ENCODE assay signal across 1 cellular context in the genomic region with DNA sequence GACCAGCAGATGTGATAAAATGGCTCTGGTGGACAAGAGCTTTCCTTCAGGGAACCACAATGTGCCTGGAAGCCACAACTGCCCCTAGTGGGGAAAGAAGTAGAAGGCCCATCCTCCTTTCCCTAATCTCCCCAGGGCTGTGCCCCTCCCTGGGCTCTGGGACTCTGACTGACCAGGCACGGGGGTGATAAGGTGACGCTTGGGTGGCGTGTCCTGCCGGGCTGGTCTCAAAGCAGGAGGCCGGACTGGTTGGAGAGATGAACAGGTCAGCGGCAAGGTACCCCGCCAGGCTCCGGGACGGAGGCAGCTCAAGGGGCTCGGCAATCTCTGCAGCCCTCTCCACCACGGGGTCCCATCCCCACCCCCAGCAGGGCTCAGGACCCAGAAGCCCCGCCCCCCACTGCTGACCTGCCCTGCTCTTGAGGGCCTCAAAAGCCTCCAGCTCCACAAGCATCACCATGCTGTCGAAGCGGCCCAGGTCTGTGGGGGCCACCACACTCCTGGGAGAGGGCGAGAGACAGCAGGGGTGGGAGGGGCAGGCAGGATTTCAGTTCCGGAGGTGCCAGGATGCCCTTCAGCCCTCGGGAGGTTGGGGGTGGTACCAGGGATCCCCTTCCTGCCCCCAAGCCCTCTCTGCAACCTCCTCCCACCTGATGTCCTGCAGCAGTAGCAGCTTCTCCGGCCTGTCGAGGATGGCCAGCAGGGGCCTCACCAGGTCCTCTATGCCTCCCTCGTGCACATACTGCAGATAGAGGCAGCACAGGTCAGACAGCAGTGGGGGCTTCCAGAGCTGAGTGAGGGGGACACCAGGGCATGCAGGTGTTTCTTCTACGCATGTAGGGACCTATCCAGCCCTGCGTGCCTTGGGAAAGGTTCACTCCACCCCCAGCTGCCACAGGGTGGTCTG.
A peak's percentile ranks its signal among the peaks of the same experiment; 100 is the strongest.
TF ChIP-seq lines count a peak whose summit lies in the region.

No MANE protein-coding gene starts in this region.

TF ChIP-seq in K562, 482 proteins besides CTCF, POLR2A, EP300 and RAD21 (continued from another document and continues in another):
- TF ChIP-seq, protein P1, sequence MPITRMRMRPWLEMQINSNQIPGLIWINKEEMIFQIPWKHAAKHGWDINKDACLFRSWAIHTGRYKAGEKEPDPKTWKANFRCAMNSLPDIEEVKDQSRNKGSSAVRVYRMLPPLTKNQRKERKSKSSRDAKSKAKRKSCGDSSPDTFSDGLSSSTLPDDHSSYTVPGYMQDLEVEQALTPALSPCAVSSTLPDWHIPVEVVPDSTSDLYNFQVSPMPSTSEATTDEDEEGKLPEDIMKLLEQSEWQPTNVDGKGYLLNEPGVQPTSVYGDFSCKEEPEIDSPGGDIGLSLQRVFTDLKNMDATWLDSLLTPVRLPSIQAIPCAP (CRISPR knock-in tag; IDR thresholded peaks at IDR 0.05; ENCODE audit: borderline replicate concordance) = no peak
- TF ChIP-seq, protein P2, sequence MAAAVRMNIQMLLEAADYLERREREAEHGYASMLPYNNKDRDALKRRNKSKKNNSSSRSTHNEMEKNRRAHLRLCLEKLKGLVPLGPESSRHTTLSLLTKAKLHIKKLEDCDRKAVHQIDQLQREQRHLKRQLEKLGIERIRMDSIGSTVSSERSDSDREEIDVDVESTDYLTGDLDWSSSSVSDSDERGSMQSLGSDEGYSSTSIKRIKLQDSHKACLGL (CRISPR knock-in tag; IDR thresholded peaks at IDR 0.05; ENCODE audit: borderline replicate concordance, poor library complexity, severe bottlenecking) = no peak
- TF ChIP-seq, protein P3, sequence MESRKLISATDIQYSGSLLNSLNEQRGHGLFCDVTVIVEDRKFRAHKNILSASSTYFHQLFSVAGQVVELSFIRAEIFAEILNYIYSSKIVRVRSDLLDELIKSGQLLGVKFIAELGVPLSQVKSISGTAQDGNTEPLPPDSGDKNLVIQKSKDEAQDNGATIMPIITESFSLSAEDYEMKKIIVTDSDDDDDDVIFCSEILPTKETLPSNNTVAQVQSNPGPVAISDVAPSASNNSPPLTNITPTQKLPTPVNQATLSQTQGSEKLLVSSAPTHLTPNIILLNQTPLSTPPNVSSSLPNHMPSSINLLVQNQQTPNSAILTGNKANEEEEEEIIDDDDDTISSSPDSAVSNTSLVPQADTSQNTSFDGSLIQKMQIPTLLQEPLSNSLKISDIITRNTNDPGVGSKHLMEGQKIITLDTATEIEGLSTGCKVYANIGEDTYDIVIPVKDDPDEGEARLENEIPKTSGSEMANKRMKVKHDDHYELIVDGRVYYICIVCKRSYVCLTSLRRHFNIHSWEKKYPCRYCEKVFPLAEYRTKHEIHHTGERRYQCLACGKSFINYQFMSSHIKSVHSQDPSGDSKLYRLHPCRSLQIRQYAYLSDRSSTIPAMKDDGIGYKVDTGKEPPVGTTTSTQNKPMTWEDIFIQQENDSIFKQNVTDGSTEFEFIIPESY (CRISPR knock-in tag; IDR thresholded peaks at IDR 0.05) = 0 out of 2 replicates have a peak, but pooled peaks have one; percentile 28
- TF ChIP-seq ZBTB8A (IDR thresholded peaks at IDR 0.05; ENCODE audit: partially characterized antibody) (no peak), PHF20 (IDR thresholded peaks at IDR 0.05; ENCODE audit: partially characterized antibody) (peak; percentile 18), MIER1 (IDR thresholded peaks at IDR 0.05; ENCODE audit: low read depth) (no peak), EP400 (IDR thresholded peaks at IDR 0.05) (peak; percentile 32; the same call in 1 of the 2 replicates), ZNF79 (CRISPR knock-in tag; IDR thresholded peaks at IDR 0.05; ENCODE audit: low read depth) (no peak), RB1 (IDR thresholded peaks at IDR 0.05; ENCODE audit: low read depth) (peak; percentile 51; the same call in 1 of the 2 replicates), CBX1 (IDR thresholded peaks at IDR 0.05; ENCODE audit: low read depth) (no peak), ZNF282 (CRISPR knock-in tag; IDR thresholded peaks at IDR 0.05) (no peak), CBFA2T3 (IDR thresholded peaks at IDR 0.05) (peak; percentile 48; the same call in 1 of the 2 replicates), SLC30A9 (CRISPR knock-in tag; IDR thresholded peaks at IDR 0.05) (no peak), JUND (IDR thresholded peaks at IDR 0.05; ENCODE audit: borderline replicate concordance, low read depth, low read length) (no peak), JUND (tag; IDR thresholded peaks at IDR 0.05; ENCODE audit: borderline replicate concordance, low read depth, low read length) (peak; percentile 13; the same call in 1 of the 3 replicates), NBN (IDR thresholded peaks at IDR 0.05; ENCODE audit: low read depth) (no peak), RFX1 (IDR thresholded peaks at IDR 0.05) (no peak), ZNF780A (CRISPR knock-in tag; IDR thresholded peaks at IDR 0.05) (no peak), U2AF2 (optimal IDR thresholded peaks at IDR 0.05; ENCODE audit: low read depth, low read length) (no peak), SP1 (CRISPR knock-in tag; IDR thresholded peaks at IDR 0.05) (peak; percentile 47; the same call in 1 of the 2 replicates), RBBP5 (IDR thresholded peaks at IDR 0.05; ENCODE audit: borderline replicate concordance, insufficient read depth, low read length, poor library complexity, severe bottlenecking) (no peak), RBM39 (optimal IDR thresholded peaks at IDR 0.05; ENCODE audit: low read depth, low read length) (no peak), TGIF2 (CRISPR knock-in tag; IDR thresholded peaks at IDR 0.05) (no peak), BRF1 (IDR thresholded peaks at IDR 0.05; ENCODE audit: borderline replicate concordance, extremely low read depth, insufficient read length) (no peak), SREBF2 (CRISPR knock-in tag; IDR thresholded peaks at IDR 0.05) (no peak), ZC3H4 (CRISPR knock-in tag; IDR thresholded peaks at IDR 0.05; ENCODE audit: borderline replicate concordance) (no peak), SIN3A (IDR thresholded peaks at IDR 0.05; ENCODE audit: borderline replicate concordance in 2 of 2, control insufficient read depth in 1 of 2, low read depth in 2 of 2, low read length in 2 of 2) (no peak), ZNF347 (CRISPR knock-in tag; IDR thresholded peaks at IDR 0.05; ENCODE audit: low read depth) (no peak), HMG20B (CRISPR knock-in tag; IDR thresholded peaks at IDR 0.05) (no peak), CBFA2T2 (conservative IDR thresholded peaks at IDR 0.05) (no peak), NR2C1 (IDR thresholded peaks at IDR 0.05) (no peak), NR2C1 (tag; IDR thresholded peaks at IDR 0.05) (no peak), FOXK2 (conservative IDR thresholded peaks at IDR 0.05 in 1 of 2, IDR thresholded peaks at IDR 0.05 in 1 of 2; ENCODE audit: low read depth in 2 of 2) (0 out of 4 replicates have a peak, but pooled peaks of 1 of the 2 experiments have one; percentile 36), GABPA (tag; conservative IDR thresholded peaks at IDR 0.05; ENCODE audit: low read depth) (no peak), SRSF9 (IDR thresholded peaks at IDR 0.05; ENCODE audit: borderline replicate concordance, low read depth, low read length) (no peak), ZNF143 (CRISPR knock-in tag; IDR thresholded peaks at IDR 0.05) (no peak), TCF3 (CRISPR knock-in tag; IDR thresholded peaks at IDR 0.05) (peak; percentile 46; the same call in 1 of the 2 replicates), L3MBTL2 (IDR thresholded peaks at IDR 0.05) (no peak), CSDE1 (IDR thresholded peaks at IDR 0.05) (no peak), MAFG (tag; conservative IDR thresholded peaks at IDR 0.05) (no peak), HMG20A (CRISPR knock-in tag; conservative IDR thresholded peaks at IDR 0.05) (no peak), TCFL5 (CRISPR knock-in tag; conservative IDR thresholded peaks at IDR 0.05) (no peak), NCOA1 (IDR thresholded peaks at IDR 0.05; ENCODE audit: low read depth) (no peak), RBM17 (IDR thresholded peaks at IDR 0.05; ENCODE audit: borderline replicate concordance, low read depth, low read length) (no peak), BHLHE40 (IDR thresholded peaks at IDR 0.05; ENCODE audit: low read length) (peak; percentile 67), FOS (IDR thresholded peaks at IDR 0.05; ENCODE audit: extremely low read depth, insufficient read length) (no peak), NCOA6 (IDR thresholded peaks at IDR 0.05) (no peak), HNRNPL (IDR thresholded peaks at IDR 0.05; ENCODE audit: low read depth, low read length) (no peak), POLR3G (IDR thresholded peaks at IDR 0.05; ENCODE audit: extremely low read depth, insufficient read length, insufficient replicate concordance) (no peak), CCNT2 (IDR thresholded peaks at IDR 0.05; ENCODE audit: borderline replicate concordance, extremely low read depth, insufficient read length, low read depth, low read length) (no peak), ZNF140 (CRISPR knock-in tag; IDR thresholded peaks at IDR 0.05) (no peak), HDAC2 (IDR thresholded peaks at IDR 0.05) (0 out of 2 replicates have a peak, but pooled peaks have one; percentile 33), SRSF7 (optimal IDR thresholded peaks at IDR 0.05; ENCODE audit: low read depth, low read length) (no peak), SREBF1 (IDR thresholded peaks at IDR 0.05; ENCODE audit: borderline replicate concordance, low read depth, low read length) (no peak), ZNF175 (CRISPR knock-in tag; IDR thresholded peaks at IDR 0.05; ENCODE audit: low read depth) (no peak), ZFX (CRISPR knock-in tag; IDR thresholded peaks at IDR 0.05) (0 out of 2 replicates have a peak, but pooled peaks have one; percentile 30), ATF1 (CRISPR knock-in tag; IDR thresholded peaks at IDR 0.05) (no peak), ATF1 (tag; IDR thresholded peaks at IDR 0.05) (peak; percentile 44), MXI1 (IDR thresholded peaks at IDR 0.05; ENCODE audit: low read depth, low read length) (no peak), NFRKB (IDR thresholded peaks at IDR 0.05; ENCODE audit: low read depth) (no peak), BCOR (IDR thresholded peaks at IDR 0.05) (no peak)
- TF ChIP-seq, protein P4, sequence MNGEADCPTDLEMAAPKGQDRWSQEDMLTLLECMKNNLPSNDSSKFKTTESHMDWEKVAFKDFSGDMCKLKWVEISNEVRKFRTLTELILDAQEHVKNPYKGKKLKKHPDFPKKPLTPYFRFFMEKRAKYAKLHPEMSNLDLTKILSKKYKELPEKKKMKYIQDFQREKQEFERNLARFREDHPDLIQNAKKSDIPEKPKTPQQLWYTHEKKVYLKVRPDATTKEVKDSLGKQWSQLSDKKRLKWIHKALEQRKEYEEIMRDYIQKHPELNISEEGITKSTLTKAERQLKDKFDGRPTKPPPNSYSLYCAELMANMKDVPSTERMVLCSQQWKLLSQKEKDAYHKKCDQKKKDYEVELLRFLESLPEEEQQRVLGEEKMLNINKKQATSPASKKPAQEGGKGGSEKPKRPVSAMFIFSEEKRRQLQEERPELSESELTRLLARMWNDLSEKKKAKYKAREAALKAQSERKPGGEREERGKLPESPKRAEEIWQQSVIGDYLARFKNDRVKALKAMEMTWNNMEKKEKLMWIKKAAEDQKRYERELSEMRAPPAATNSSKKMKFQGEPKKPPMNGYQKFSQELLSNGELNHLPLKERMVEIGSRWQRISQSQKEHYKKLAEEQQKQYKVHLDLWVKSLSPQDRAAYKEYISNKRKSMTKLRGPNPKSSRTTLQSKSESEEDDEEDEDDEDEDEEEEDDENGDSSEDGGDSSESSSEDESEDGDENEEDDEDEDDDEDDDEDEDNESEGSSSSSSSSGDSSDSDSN (IDR thresholded peaks at IDR 0.05; ENCODE audit: borderline replicate concordance in 1 of 2, low read depth in 2 of 2, low read length in 2 of 2) = peak in 1 of 2 experiments; percentile 81; a peak in 2 of 4 replicates
- TF ChIP-seq, protein P5, sequence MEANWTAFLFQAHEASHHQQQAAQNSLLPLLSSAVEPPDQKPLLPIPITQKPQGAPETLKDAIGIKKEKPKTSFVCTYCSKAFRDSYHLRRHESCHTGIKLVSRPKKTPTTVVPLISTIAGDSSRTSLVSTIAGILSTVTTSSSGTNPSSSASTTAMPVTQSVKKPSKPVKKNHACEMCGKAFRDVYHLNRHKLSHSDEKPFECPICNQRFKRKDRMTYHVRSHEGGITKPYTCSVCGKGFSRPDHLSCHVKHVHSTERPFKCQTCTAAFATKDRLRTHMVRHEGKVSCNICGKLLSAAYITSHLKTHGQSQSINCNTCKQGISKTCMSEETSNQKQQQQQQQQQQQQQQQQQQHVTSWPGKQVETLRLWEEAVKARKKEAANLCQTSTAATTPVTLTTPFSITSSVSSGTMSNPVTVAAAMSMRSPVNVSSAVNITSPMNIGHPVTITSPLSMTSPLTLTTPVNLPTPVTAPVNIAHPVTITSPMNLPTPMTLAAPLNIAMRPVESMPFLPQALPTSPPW (CRISPR knock-in tag; IDR thresholded peaks at IDR 0.05) = peak; percentile 79
- TF ChIP-seq, protein P6, sequence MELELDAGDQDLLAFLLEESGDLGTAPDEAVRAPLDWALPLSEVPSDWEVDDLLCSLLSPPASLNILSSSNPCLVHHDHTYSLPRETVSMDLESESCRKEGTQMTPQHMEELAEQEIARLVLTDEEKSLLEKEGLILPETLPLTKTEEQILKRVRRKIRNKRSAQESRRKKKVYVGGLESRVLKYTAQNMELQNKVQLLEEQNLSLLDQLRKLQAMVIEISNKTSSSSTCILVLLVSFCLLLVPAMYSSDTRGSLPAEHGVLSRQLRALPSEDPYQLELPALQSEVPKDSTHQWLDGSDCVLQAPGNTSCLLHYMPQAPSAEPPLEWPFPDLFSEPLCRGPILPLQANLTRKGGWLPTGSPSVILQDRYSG (tag; conservative IDR thresholded peaks at IDR 0.05; ENCODE audit: low read depth) = no peak
- TF ChIP-seq, protein P7, sequence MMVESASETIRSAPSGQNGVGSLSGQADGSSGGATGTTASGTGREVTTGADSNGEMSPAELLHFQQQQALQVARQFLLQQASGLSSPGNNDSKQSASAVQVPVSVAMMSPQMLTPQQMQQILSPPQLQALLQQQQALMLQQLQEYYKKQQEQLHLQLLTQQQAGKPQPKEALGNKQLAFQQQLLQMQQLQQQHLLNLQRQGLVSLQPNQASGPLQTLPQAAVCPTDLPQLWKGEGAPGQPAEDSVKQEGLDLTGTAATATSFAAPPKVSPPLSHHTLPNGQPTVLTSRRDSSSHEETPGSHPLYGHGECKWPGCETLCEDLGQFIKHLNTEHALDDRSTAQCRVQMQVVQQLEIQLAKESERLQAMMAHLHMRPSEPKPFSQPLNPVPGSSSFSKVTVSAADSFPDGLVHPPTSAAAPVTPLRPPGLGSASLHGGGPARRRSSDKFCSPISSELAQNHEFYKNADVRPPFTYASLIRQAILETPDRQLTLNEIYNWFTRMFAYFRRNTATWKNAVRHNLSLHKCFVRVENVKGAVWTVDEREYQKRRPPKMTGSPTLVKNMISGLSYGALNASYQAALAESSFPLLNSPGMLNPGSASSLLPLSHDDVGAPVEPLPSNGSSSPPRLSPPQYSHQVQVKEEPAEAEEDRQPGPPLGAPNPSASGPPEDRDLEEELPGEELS (CRISPR knock-in tag; IDR thresholded peaks at IDR 0.05; ENCODE audit: borderline replicate concordance) = no peak
- TF ChIP-seq, protein P8, sequence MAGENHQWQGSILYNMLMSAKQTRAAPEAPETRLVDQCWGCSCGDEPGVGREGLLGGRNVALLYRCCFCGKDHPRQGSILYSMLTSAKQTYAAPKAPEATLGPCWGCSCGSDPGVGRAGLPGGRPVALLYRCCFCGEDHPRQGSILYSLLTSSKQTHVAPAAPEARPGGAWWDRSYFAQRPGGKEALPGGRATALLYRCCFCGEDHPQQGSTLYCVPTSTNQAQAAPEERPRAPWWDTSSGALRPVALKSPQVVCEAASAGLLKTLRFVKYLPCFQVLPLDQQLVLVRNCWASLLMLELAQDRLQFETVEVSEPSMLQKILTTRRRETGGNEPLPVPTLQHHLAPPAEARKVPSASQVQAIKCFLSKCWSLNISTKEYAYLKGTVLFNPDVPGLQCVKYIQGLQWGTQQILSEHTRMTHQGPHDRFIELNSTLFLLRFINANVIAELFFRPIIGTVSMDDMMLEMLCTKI (IDR thresholded peaks at IDR 0.05; ENCODE audit: partially characterized antibody) = no peak
